ENCODE assay signal across 8 cellular contexts in genomic region chr7:6857714-6858314, GRCh38. TPM values are rescaled to one million over a fixed set of nuclear protein-coding genes. Genes with fewer than 3 reads are reported as not detected.
A peak's percentile ranks its signal among the peaks of the same experiment; 100 is the strongest.
DNase-seq lines count a peak whose midpoint lies in the region; TF ChIP-seq lines count a peak whose summit lies in the region.
"Not testable (repeated sequence)": the region's sequence is repeated elsewhere in the genome, so short reads cannot be mapped to it uniquely, and the experiment has no call there.

No MANE protein-coding gene starts in this region.

- not testable (repeated sequence) for H3K4me2 ChIP-seq in OCI-LY1 (ENCODE audit: low read length)

- H4K20me1 ChIP-seq in OCI-LY1 (ENCODE audit: insufficient read depth, low read length) = not testable (repeated sequence)

- in situ Hi-C loops in T47D (cut with HindIII; ENCODE audit: low pct_unique_long_range_greater_than_20kb, low sequenced_read_pairs) = not testable (repeated sequence)

- WGBS in prostate gland = 17% methylated on average over 14 of the region's 14 CpGs

- H3K27ac ChIP-seq in OCI-LY1 (ENCODE audit: low read depth, low read length, poor library complexity, severe bottlenecking); prostate gland: not testable (repeated sequence)

- peak; percentile 72 for DNase-seq in D341Med (ENCODE audit: low spot score)
- peak; percentile 72 for DNase-seq in Jurkat, Clone E6-1 (ENCODE audit: low read depth, low spot score)
- peak; percentile 73 to 75 for DNase-seq in activated CD4-positive, alpha-beta T cell treated with anti-CD3 and anti-CD28 coated beads, Interleukin-2, amount 50 U/mL, for 4 hours
- peak; percentile 56 to 68 for DNase-seq in T47D (ENCODE audit: low read depth in 1 of 2, low spot score in 1 of 2)
- DNase-seq in hepatic stellate cell (ENCODE audit: low spot score) = peak; percentile 21
- peak; percentile 65 for DNase-seq in prostate gland (ENCODE audit: low spot score)
- DNase-seq in stromal cell of bone marrow (ENCODE audit: low read depth) = peak; percentile 1

- peak; percentile 48 for TF ChIP-seq CTCF in OCI-LY1 (IDR thresholded peaks at IDR 0.05; ENCODE audit: low read length)
- TF ChIP-seq CTCF in prostate gland (IDR thresholded peaks at IDR 0.05) = peak; percentile 51 to 91 (median 72)

- H3K4me1 ChIP-seq in OCI-LY1 (ENCODE audit: insufficient read depth, low read length, severe bottlenecking); prostate gland (replicated peaks): not testable (repeated sequence)

- H2AFZ ChIP-seq in OCI-LY1 (ENCODE audit: low read length) = not testable (repeated sequence)

- not testable (repeated sequence) for H3K4me3 ChIP-seq in Jurkat, Clone E6-1 (ENCODE audit: low read length); OCI-LY1 (ENCODE audit: low read depth, low read length, poor library complexity, severe bottlenecking); prostate gland

- not testable (repeated sequence) for H3K36me3 ChIP-seq in OCI-LY1 (ENCODE audit: insufficient read depth, low read length); prostate gland

- H3K79me2 ChIP-seq in OCI-LY1 (ENCODE audit: insufficient read depth, low read length) = not testable (repeated sequence)

- H3K9me3 ChIP-seq in OCI-LY1 (ENCODE audit: low read length); prostate gland: not testable (repeated sequence)

- not testable (repeated sequence) for H3F3A ChIP-seq in OCI-LY1 (ENCODE audit: insufficient read depth, low read length)

- not testable (repeated sequence) for H3K9me2 ChIP-seq in OCI-LY1 (ENCODE audit: low read depth, low read length)

- H3K9ac ChIP-seq in OCI-LY1 (ENCODE audit: low read length) = not testable (repeated sequence)

- TF ChIP-seq POLR2A in prostate gland (IDR thresholded peaks at IDR 0.05) = not testable (repeated sequence)

- H3K27me3 ChIP-seq in OCI-LY1 (ENCODE audit: insufficient read depth, low read length); prostate gland (replicated peaks; ENCODE audit: insufficient read depth): not testable (repeated sequence)

- intact Hi-C loops in prostate gland (cut with DNase I) = not testable (repeated sequence)

RNA-seq across cellular contexts. Expression of gene CCZ1B, which starts 31.7 kb away (rescaled TPM):
- polyA plus RNA-seq in Jurkat, Clone E6-1 (2012; ENCODE audit: insufficient read depth, insufficient read length) = 156 TPM
- 10 to 100 TPM; 22.7 to 38.1 TPM for total RNA-seq in prostate gland

Comparison
In these comparisons a context has a peak if more than half of its experiments do, and no peak if none do; other contexts are left out.
1. DNase-seq: peak in every context shown above with its lines; median percentile 74 in activated CD4-positive, alpha-beta T cell treated with anti-CD3 and anti-CD28 coated beads, Interleukin-2, amount 50 U/mL, for 4 hours; 72 in D341Med; 72 in Jurkat, Clone E6-1; 65 in prostate gland; 62 in T47D; 21 in hepatic stellate cell; 1 in stromal cell of bone marrow.